In the genomic region with DNA sequence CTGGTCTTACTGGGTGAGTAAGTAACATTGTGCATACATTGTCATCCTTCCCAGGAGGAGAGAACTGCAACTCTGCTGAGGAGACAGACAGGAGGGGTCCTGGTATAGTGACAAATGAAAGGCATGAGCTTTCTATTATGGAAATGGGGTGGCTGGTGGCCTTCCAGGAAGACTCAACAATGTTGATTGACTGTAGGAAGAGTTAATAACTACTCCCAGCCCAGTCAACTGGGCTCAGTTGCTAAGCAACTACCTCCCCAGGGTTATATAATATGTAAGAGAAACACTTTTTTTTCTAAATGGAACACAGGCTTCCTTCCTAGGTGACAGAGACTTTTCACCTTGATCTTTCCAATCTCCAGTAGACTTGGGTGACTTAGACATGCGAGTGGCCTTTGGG, we compare ENCODE assay signal across 28 cellular contexts. TPM values are rescaled to one million over a fixed set of nuclear protein-coding genes. Genes with fewer than 3 reads are reported as not detected.
"Had no signal": no experiment of that assay in that cellular context is flagged by ENCODE, and none has a peak within 500 bp of the region (broad histone marks: within the 10 kb centered on the region; RNA-seq: fewer than 3 reads in every experiment).

No MANE protein-coding gene starts in this region.

- H3K9me3 ChIP-seq: MG63, Peyer's patch, SJSA1 had no signal

- DNase-seq: IMR-90; Karpas-422; KG1; MG63; NCI-H1092; NCI-H1105 treated with DMSO at 0.1 percent for 48 hours; NCI-H1417 treated with DMSO at 0.1 percent for 48 hours; NCI-H146; NCI-H1694 treated with DMSO at 0.1 percent for 48 hours; NCI-H1930; NCI-H2081; NCI-H2107; NCI-H524; NCI-H526 treated with DMSO at 0.1 percent for 48 hours; NCI-H748 treated with DMSO at 0.1 percent for 48 hours; NK-92 treated with Interleukin-12 subunit alpha and Interleukin-12 subunit beta, amount 100 ng/mL, for 24 hours; OCI-M1; PC-9; Peyer's patch; SIG-M5 had no signal

- H3K36me3 ChIP-seq: MG63, Peyer's patch, SJSA1 had no signal

- H3K27me3 ChIP-seq: MG63, Peyer's patch, SJSA1 had no signal

- H3K4me2 ChIP-seq: PC-9 had no signal

- ATAC-seq: Right ventricle myocardium inferior had no signal

- H3K27ac ChIP-seq: PC-9, Peyer's patch, SJSA1, SK-N-MC had no signal

- H3K4me3 ChIP-seq: MG63, PC-9, Peyer's patch, SJSA1, SK-N-MC had no signal

- H2AFZ ChIP-seq: PC-9 had no signal

RNA-seq across cellular contexts. Expression of a gene that starts 28.2 kb away (rescaled TPM):
- total RNA-seq: HepG2; HT1080; IMR-90; NCI-H460; PC-9; RPMI7951; SJSA1; T-helper 1 cell treated with Interleukin-12 subunit alpha and Interleukin-12 subunit beta and Interleukin-4 antibody, amounts not matched to agents 30 ng/mL and 1 ng/mL, for 36 hours had no signal
- polyA plus RNA-seq: HepG2, IMR-90 had no signal
